Comparison of ENCODE assay signal across 1 cellular context in the genomic region with DNA sequence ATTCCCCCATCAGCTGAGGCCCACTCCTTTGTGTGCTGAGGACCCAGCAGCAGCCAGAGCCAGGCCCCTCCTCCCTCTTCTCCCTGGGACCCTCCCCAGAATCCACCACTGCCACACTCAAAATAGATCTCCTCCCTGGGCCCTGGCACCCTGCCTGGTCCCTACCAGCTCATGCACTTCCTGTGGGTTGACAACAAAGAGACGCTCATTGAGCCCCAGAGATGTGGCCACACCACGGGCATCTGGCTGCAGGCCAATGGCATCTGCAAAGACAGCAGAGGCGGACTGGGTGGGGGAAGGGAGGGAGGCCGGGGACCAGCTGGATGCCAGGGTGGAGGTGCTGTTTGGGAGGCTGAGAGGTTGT.
TF ChIP-seq lines count a peak whose summit lies in the region.

No MANE protein-coding gene starts in this region.

TF ChIP-seq in GM23338, 12 proteins besides CTCF, POLR2A, EP300 and RAD21:
- no peak for TF ChIP-seq ZNF462 (CRISPR knock-in tag; IDR thresholded peaks at IDR 0.05)
- TF ChIP-seq REST (IDR thresholded peaks at IDR 0.05; ENCODE audit: unreplicated experiment) = no peak
- no peak for TF ChIP-seq NANOG (IDR thresholded peaks at IDR 0.05; ENCODE audit: borderline replicate concordance)
- no peak for TF ChIP-seq EZH2phosphoT487 (IDR thresholded peaks at IDR 0.05; ENCODE audit: unreplicated experiment)
- TF ChIP-seq STAT1 (IDR thresholded peaks at IDR 0.05; ENCODE audit: unreplicated experiment) = no peak
- no peak for TF ChIP-seq CREB1 (CRISPR knock-in tag; IDR thresholded peaks at IDR 0.05; ENCODE audit: low read depth)
- no peak for TF ChIP-seq ZNF114 (CRISPR knock-in tag; IDR thresholded peaks at IDR 0.05)
- TF ChIP-seq JUNB (IDR thresholded peaks at IDR 0.05; ENCODE audit: unreplicated experiment) = no peak
- TF ChIP-seq, protein P1, sequence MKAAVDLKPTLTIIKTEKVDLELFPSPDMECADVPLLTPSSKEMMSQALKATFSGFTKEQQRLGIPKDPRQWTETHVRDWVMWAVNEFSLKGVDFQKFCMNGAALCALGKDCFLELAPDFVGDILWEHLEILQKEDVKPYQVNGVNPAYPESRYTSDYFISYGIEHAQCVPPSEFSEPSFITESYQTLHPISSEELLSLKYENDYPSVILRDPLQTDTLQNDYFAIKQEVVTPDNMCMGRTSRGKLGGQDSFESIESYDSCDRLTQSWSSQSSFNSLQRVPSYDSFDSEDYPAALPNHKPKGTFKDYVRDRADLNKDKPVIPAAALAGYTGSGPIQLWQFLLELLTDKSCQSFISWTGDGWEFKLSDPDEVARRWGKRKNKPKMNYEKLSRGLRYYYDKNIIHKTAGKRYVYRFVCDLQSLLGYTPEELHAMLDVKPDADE (IDR thresholded peaks at IDR 0.05) = no peak
TF ChIP-seq in GM23338: peak in this region for 0.
